In the genomic region with DNA sequence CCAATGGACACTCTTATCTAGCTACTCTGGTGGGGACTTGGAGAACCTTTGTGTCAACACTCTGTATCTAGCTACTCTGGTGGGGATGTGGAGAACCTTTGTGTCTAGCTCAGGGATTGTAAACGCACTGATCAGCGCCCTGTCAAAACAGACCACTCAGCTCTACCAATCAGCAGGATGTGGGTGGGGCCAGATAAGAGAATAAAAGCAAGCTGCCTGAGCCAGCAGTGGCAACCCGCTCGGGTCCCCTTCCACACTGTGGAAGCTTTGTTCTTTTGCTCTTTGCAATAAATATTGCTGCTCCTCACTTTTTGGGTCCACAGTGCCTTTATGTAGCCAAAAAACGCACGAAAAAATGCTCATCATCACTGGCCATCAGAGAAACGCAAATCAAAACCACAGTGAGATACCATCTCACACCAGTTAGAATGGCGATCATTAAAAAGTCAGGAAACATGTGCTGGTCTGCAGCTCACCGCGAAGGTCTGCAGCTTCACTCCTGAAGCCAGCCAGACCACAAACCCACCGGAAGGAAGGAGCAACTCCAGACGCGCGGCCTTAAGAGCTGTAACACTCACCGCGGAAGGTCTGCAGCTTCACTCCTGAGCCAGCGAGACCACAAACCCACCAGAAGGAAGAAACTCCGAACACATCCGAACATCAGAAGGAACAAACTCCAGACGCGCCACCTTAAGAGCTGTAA, we compare ENCODE assay signal across 7 cellular contexts.
DNase-seq lines count a peak whose midpoint lies in the region; ATAC-seq, FAIRE-seq and TF ChIP-seq lines count a peak whose summit lies in the region.
"Not testable (repeated sequence)": the region's sequence is repeated elsewhere in the genome, so short reads cannot be mapped to it uniquely, and the experiment has no call there.

No MANE protein-coding gene starts in this region.

- not testable (repeated sequence) for H3K9me3 Mint-ChIP-seq in activated B cell treated with CpG ODN at 0.5 μM for 24 hours; activated T-cell treated with anti-CD3 and anti-CD28 coated beads, Interleukin-2, amount 50 U/mL, for 72 hours; natural killer cell

- not testable (repeated sequence) for H3K9me3 ChIP-seq in K562 (replicated peaks; ENCODE audit: control insufficient read depth, insufficient read depth, low read depth, low read length)

- not testable (repeated sequence) for H3K4me3 ChIP-seq in K562

- H3K79me2 ChIP-seq in K562 (ENCODE audit: control insufficient read depth, insufficient read depth, low read length) = not testable (repeated sequence)

- CTCF ChIA-PET in activated B cell treated with CpG ODN at 0.5 μM for 24 hours (lab: Charles Lee); K562 (lab: Yijun Ruan, JAX; ENCODE audit: low intra/inter-chr PET ratio): not testable (repeated sequence)

- H3K36me3 Mint-ChIP-seq in activated B cell treated with CpG ODN at 0.5 μM for 24 hours (ENCODE audit: low read depth); activated T-cell treated with anti-CD3 and anti-CD28 coated beads, Interleukin-2, amount 50 U/mL, for 72 hours (ENCODE audit: insufficient read depth in 2 of 2); natural killer cell: not testable (repeated sequence)

- not testable (repeated sequence) for H3K36me3 ChIP-seq in K562 (ENCODE audit: control insufficient read depth, insufficient read depth, low read length)

- TF ChIP-seq EP300 in K562 (IDR thresholded peaks at IDR 0.05; ENCODE audit: low read length) = not testable (repeated sequence)

- not testable (repeated sequence) for H3K9me1 ChIP-seq in K562 (ENCODE audit: control insufficient read depth, insufficient read depth, low read length)

- 21% methylated on average over 14 of the region's 21 CpGs for WGBS in K562 (ENCODE audit: insufficient coverage, low coverage, missing lambda C conversion rate)

- not testable (repeated sequence) for H3K27me3 Mint-ChIP-seq in activated B cell treated with CpG ODN at 0.5 μM for 24 hours; activated T-cell treated with anti-CD3 and anti-CD28 coated beads, Interleukin-2, amount 50 U/mL, for 72 hours (ENCODE audit: low read depth); natural killer cell (ENCODE audit: low read depth in 2 of 2)

- H3K27me3 ChIP-seq in K562 (ENCODE audit: control insufficient read depth in 2 of 2, insufficient read depth in 2 of 2, low read length in 2 of 2) = not testable (repeated sequence)

- not testable (repeated sequence) for H3K27ac ChIP-seq in K562 (ENCODE audit: extremely low read depth, low read depth, low read length)

- not testable (repeated sequence) for H4K20me1 ChIP-seq in K562 (replicated peaks; ENCODE audit: control insufficient read depth, insufficient read depth, low read length)

- not testable (repeated sequence) for H2AFZ ChIP-seq in K562 (ENCODE audit: low read depth, low read length)

- H3K4me2 ChIP-seq in K562 (ENCODE audit: insufficient read depth, low read length) = 0 out of 2 replicates have a peak overlapping the region, but pooled peaks have one; percentile 18

- ATAC-seq in activated B cell treated with CpG ODN at 0.5 μM for 24 hours (ENCODE audit: low read depth); activated T-cell treated with anti-CD3 and anti-CD28 coated beads, Interleukin-2, amount 50 U/mL, for 72 hours (replicated peaks in 1 of 2); K562; natural killer cell: not testable (repeated sequence)

- H3K9ac ChIP-seq in K562 (ENCODE audit: insufficient read depth in 1 of 2, low read depth in 2 of 2, low read length in 2 of 2) = not testable (repeated sequence)

- intact Hi-C loops in activated B cell treated with CpG ODN at 0.5 μM for 24 hours (cut with micrococcal nuclease); K562 (cut with micrococcal nuclease); natural killer cell (cut with micrococcal nuclease): not testable (repeated sequence)

- not testable (repeated sequence) for FAIRE-seq in K562 (lab: Jason Lieb, UNC)

- DNase-seq in CMK (ENCODE audit: low read depth) (peak; percentile 59), Kasumi-1 (lab: John Stamatoyannopoulos, UW) (peak; percentile 86 to 88), SKM-1 treated with dmso at 0.1 percent for 144 hours (lab: John Stamatoyannopoulos, UW; ENCODE audit: unreplicated experiment) (peak; percentile 28)
- DNase-seq in activated B cell treated with CpG ODN at 0.5 μM for 24 hours; activated T-cell treated with anti-CD3 and anti-CD28 coated beads, Interleukin-2, amount 50 U/mL, for 72 hours; K562 (ENCODE audit: extremely low read depth in 1 of 4, low spot score in 3 of 4); natural killer cell: not testable (repeated sequence)

- peak overlapping the region; percentile 35 for H3K4me3 Mint-ChIP-seq in activated B cell treated with CpG ODN at 0.5 μM for 24 hours
- peak overlapping the region; percentile 31 to 75 for H3K4me3 Mint-ChIP-seq in activated T-cell treated with anti-CD3 and anti-CD28 coated beads, Interleukin-2, amount 50 U/mL, for 72 hours
- peak overlapping the region; percentile 80 for H3K4me3 Mint-ChIP-seq in natural killer cell

- not testable (repeated sequence) for TF ChIP-seq POLR2A in K562 (conservative IDR thresholded peaks at IDR 0.05)

- TF ChIP-seq RAD21 in K562 (CRISPR knock-in tag; conservative IDR thresholded peaks at IDR 0.05 in 1 of 2, IDR thresholded peaks at IDR 0.05 in 1 of 2) = not testable (repeated sequence)

- POLR2A ChIA-PET in activated B cell treated with CpG ODN at 0.5 μM for 24 hours (lab: Charles Lee); K562 (lab: Yijun Ruan, JAX): not testable (repeated sequence)

- BruUV-seq in K562 (replicated peaks; lab: Mats Ljungman, UMichigan) = not testable (repeated sequence)

- not testable (repeated sequence) for H3K4me1 ChIP-seq in K562 (replicated peaks in 1 of 2; ENCODE audit: control insufficient read depth in 2 of 2, insufficient read depth in 2 of 2, low read length in 2 of 2)

- in situ Hi-C loops in K562 (cut with MboI) = not testable (repeated sequence)

- not testable (repeated sequence) for H3K4me1 Mint-ChIP-seq in activated B cell treated with CpG ODN at 0.5 μM for 24 hours; activated T-cell treated with anti-CD3 and anti-CD28 coated beads, Interleukin-2, amount 50 U/mL, for 72 hours (ENCODE audit: low read depth)
- peaks cover 12 to 18% of the 10 kb centered on the region in 2 donors for H3K4me1 Mint-ChIP-seq in natural killer cell

- H3K27ac Mint-ChIP-seq in activated B cell treated with CpG ODN at 0.5 μM for 24 hours; activated T-cell treated with anti-CD3 and anti-CD28 coated beads, Interleukin-2, amount 50 U/mL, for 72 hours: not testable (repeated sequence)
- H3K27ac Mint-ChIP-seq in natural killer cell = peak overlapping the region in 1 of 2 donors; percentile 60

- not testable (repeated sequence) for TF ChIP-seq CTCF in activated B cell treated with CpG ODN at 0.5 μM for 24 hours (IDR thresholded peaks at IDR 0.05); K562 (IDR thresholded peaks at IDR 0.05 in 2 of 3, conservative IDR thresholded peaks at IDR 0.05 in 1 of 3; ENCODE audit: insufficient read depth in 2 of 3, low read depth in 1 of 3, low read length in 3 of 3); natural killer cell (IDR thresholded peaks at IDR 0.05)

TF ChIP-seq in K562, 482 proteins besides CTCF, POLR2A, EP300 and RAD21 (continues in another document):
- TF ChIP-seq NFYB (IDR thresholded peaks at IDR 0.05; ENCODE audit: extremely low read depth, insufficient read length) = peak; percentile 22
- TF ChIP-seq L3MBTL2 (IDR thresholded peaks at IDR 0.05) = peak; percentile 70
